In the genomic region with DNA sequence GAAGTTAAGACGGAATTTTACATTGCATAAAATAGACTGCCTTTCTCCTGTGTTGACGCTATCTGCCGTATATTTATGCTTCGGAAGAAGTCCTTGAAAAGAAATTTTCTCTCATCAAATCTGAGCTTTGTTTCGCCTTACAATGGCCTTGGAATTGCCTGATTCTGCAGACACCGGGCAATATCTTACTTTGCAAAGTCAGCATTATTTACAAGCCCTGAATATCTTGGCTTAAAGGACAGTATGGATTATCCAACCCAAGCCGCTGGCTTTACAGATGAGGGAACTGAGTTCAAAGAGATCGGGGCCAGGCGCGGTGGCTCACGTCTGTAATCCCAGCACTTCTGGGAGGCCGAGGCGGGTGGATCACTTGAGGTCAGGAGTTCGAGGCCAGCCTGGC, we compare ENCODE assay signal across 11 cellular contexts. TPM values are rescaled to one million over a fixed set of nuclear protein-coding genes. Genes with fewer than 3 reads are reported as not detected.
DNase-seq lines count a peak whose midpoint lies in the region; ATAC-seq, FAIRE-seq and TF ChIP-seq lines count a peak whose summit lies in the region.
"Had no signal": no experiment of that assay in that cellular context is flagged by ENCODE, and none has a peak within 500 bp of the region (broad histone marks: within the 10 kb centered on the region; RNA-seq: fewer than 3 reads in every experiment).

No MANE protein-coding gene starts in this region.

- H3K27ac Mint-ChIP-seq in Calu3 (ENCODE audit: unreplicated experiment) (no peak overlapping the region), endodermal cell (no peak overlapping the region)

- WGBS in endodermal cell (ENCODE audit: insufficient coverage in 1 of 2, insufficient read length in 1 of 2), 2 experiments: 91 to 94% methylated on average over 14 of the region's 14 CpGs
- 12 to 37% (median 16%) methylated on average over 14 of the region's 14 CpGs for WGBS in ovary, 3 donors
- WGBS in pancreas, 2 donors: 47 to 48% methylated on average over 14 of the region's 14 CpGs

- no peak for TF ChIP-seq POLR2A in ovary (IDR thresholded peaks at IDR 0.05)

- H3K4me2 ChIP-seq in Loucy (ENCODE audit: low read depth, low read length, poor library complexity, severe bottlenecking): peak overlapping the region; percentile 76

- peak overlapping the region; percentile 98; the same call in 1 of the 2 replicates for H2AFZ ChIP-seq in Loucy (ENCODE audit: low read length)

- ATAC-seq in pancreas (no peak), GM21717 (IDR thresholded peaks at IDR 0.05; ENCODE audit: unreplicated experiment) (no peak), GM19467 (IDR thresholded peaks at IDR 0.05; ENCODE audit: unreplicated experiment) (no peak)

- CTCF ChIA-PET in Calu3 (lab: Charles Lee): no interaction called here

- no peaks in the 10 kb centered on the region for H3K9me3 Mint-ChIP-seq in Calu3 (ENCODE audit: low read depth, unreplicated experiment)
- no peaks in the 10 kb centered on the region for H3K9me3 Mint-ChIP-seq in endodermal cell

- no TSS peak for BruUV-seq in Calu3 (replicated peaks; lab: Mats Ljungman, UMichigan)

- H3K27me3 ChIP-seq in Loucy (ENCODE audit: insufficient read depth, low read length, poor library complexity, severe bottlenecking) (no peaks in the 10 kb centered on the region), endodermal cell (ENCODE audit: control insufficient read depth, insufficient read depth, low read length, poor library complexity, severe bottlenecking) (no peaks in the 10 kb centered on the region), ovary (no peaks in the 10 kb centered on the region), pancreas (no peaks in the 10 kb centered on the region)

- H3K9me3 ChIP-seq in Loucy (ENCODE audit: insufficient read depth, low read depth, low read length) (no peaks in the 10 kb centered on the region), endodermal cell (ENCODE audit: control insufficient read depth, low read length) (no peaks in the 10 kb centered on the region), ovary (no peaks in the 10 kb centered on the region), pancreas (no peaks in the 10 kb centered on the region)

- no peak for TF ChIP-seq CTCF in Calu3 (IDR thresholded peaks at IDR 0.05; ENCODE audit: unreplicated experiment)
- no peak for TF ChIP-seq CTCF in Loucy (conservative IDR thresholded peaks at IDR 0.05; ENCODE audit: low read length)
- TF ChIP-seq CTCF in endodermal cell (conservative IDR thresholded peaks at IDR 0.05): no peak
- TF ChIP-seq CTCF in ovary (IDR thresholded peaks at IDR 0.05): no peak
- no peak for TF ChIP-seq CTCF in pancreas (IDR thresholded peaks at IDR 0.05)

- H3K4me1 ChIP-seq in Loucy (ENCODE audit: insufficient read depth, low read length, poor library complexity, severe bottlenecking): peaks cover 24% of the 10 kb centered on the region
- no peaks in the 10 kb centered on the region for H3K4me1 ChIP-seq in endodermal cell (ENCODE audit: control insufficient read depth, insufficient read depth, low read length)
- H3K4me1 ChIP-seq in ovary (ENCODE audit: insufficient read depth): no peaks in the 10 kb centered on the region
- H3K4me1 ChIP-seq in pancreas: peaks cover 0 to 18% (median 6%) of the 10 kb centered on the region in 3 donors

- H3K79me2 ChIP-seq in Loucy (ENCODE audit: insufficient read depth, low read length): peaks cover 20% of the 10 kb centered on the region; the same call in 1 of the 2 replicates

- H3K4me1 Mint-ChIP-seq in Calu3 (ENCODE audit: low read depth, unreplicated experiment) (peaks cover 25% of the 10 kb centered on the region), endodermal cell (peaks cover 19% of the 10 kb centered on the region)

- H3K4me3 ChIP-seq in Loucy (ENCODE audit: low read length, poor library complexity, severe bottlenecking): no peak overlapping the region
- peak overlapping the region; percentile 92 for H3K4me3 ChIP-seq in endodermal cell (ENCODE audit: low read length)
- H3K4me3 ChIP-seq in ovary: peak overlapping the region; percentile 98
- peak overlapping the region in 2 of 4 donors; percentile 82 to 88 for H3K4me3 ChIP-seq in pancreas

- peaks cover 3% of the 10 kb centered on the region; the same call in 1 of the 2 replicates for H3F3A ChIP-seq in Loucy (ENCODE audit: low read depth)

- H3K36me3 Mint-ChIP-seq in Calu3 (ENCODE audit: insufficient read depth, unreplicated experiment) (peaks cover 20% of the 10 kb centered on the region), endodermal cell (ENCODE audit: low read depth) (no peaks in the 10 kb centered on the region)

- intact Hi-C loops in Calu3 (cut with micrococcal nuclease; ENCODE audit: unreplicated experiment) (no loop called here), ovary (cut with DNase I) (loop anchor here in 1 of 4 donors (10.0 kb wide), 1 partner anchor 53 kb away; no protein-coding TSS in a partner anchor), pancreas (cut with DNase I) (no loop called here)

- no peaks in the 10 kb centered on the region for H3K27me3 Mint-ChIP-seq in Calu3 (ENCODE audit: unreplicated experiment)
- H3K27me3 Mint-ChIP-seq in endodermal cell (ENCODE audit: insufficient read depth): no peaks in the 10 kb centered on the region

- H3K9ac ChIP-seq in Loucy (ENCODE audit: low read depth, low read length, poor library complexity, severe bottlenecking): no peak overlapping the region
- H3K9ac ChIP-seq in endodermal cell (ENCODE audit: extremely low read depth, low read length, poor library complexity, severe bottlenecking): no peak overlapping the region

- DNase-seq in Calu3 (no peak), endodermal cell (peak; percentile 27), ovary (no peak), pancreas (no peak), SHP77 treated with DMSO at 0.1 percent for 48 hours (lab: John Stamatoyannopoulos, UW) (no peak)
- DNase-seq: amniotic stem cell, NCI-H226, T1000 had no signal

- no peaks in the 10 kb centered on the region for H3K9me2 ChIP-seq in Loucy (replicated peaks; ENCODE audit: low read depth, low read length)

- no peak for FAIRE-seq in pancreas (lab: Jason Lieb, UNC)

- peaks cover 9% of the 10 kb centered on the region for H4K20me1 ChIP-seq in Loucy (ENCODE audit: insufficient read depth, low read length, poor library complexity, severe bottlenecking)

- no peak for TF ChIP-seq EP300 in ovary (IDR thresholded peaks at IDR 0.05)

- H3K4me3 Mint-ChIP-seq in Calu3 (ENCODE audit: low read depth, unreplicated experiment) (peak overlapping the region; percentile 96), endodermal cell (peak overlapping the region; percentile 83)

- H3K27ac ChIP-seq in endodermal cell (ENCODE audit: low read depth, low read length) (no peak overlapping the region), ovary (no peak overlapping the region), pancreas (no peak overlapping the region)

- H3K36me3 ChIP-seq in Loucy (ENCODE audit: insufficient read depth, low read length) (no peaks in the 10 kb centered on the region), endodermal cell (ENCODE audit: control insufficient read depth, insufficient read depth, low read length) (no peaks in the 10 kb centered on the region), ovary (no peaks in the 10 kb centered on the region), pancreas (no peaks in the 10 kb centered on the region)

RNA-seq across cellular contexts. Expression of a gene that starts 1.1 kb away (rescaled TPM):
- total RNA-seq in Calu3 (2022) (11.7 and 13.6 TPM in 2 replicates), endodermal cell (10 to 100 TPM; 30.4 to 32.0 TPM), ovary (10 to 100 TPM; 21.9 to 30.1 (median 24.5) TPM), pancreas (10 to 100 TPM in 3 of 6 donors, 1 to 10 TPM in 3; 8.3 to 22.0 (median 10.7) TPM)
- 17.3 TPM for polyA plus RNA-seq in endodermal cell (2013, experiment 1 of 2)
- 14.6 TPM for polyA plus RNA-seq in endodermal cell (2013, experiment 2 of 2)
- polyA plus RNA-seq in ovary (10 to 100 TPM; 15.6 to 32.7 TPM), pancreas (10 to 100 TPM in 1 of 2 donors, 1 to 10 TPM in 1; 7.8 to 14.2 TPM)
